Comparison of ENCODE assay signal across 23 cellular contexts in the genomic region with DNA sequence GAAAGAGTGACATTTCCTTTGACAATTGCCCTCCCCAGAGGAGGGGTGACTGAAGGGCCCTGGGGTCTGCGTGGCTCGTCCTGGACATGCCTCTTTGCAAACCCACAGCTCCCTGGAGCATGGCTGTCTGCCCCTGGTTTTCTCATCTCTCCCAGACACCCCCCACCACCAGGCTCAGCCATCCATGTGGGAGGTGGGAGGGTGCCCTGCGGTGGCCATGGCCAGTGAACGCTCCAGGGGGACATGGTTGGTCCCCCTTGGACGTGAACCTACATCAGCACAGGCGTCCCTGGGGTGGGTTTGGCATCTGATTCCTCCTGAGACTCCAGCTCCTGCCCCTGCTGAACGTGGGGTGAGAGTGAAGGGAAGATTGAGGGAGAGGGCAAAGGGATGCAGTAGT.
"Had no signal": no experiment of that assay in that cellular context is flagged by ENCODE, and none has a peak within 500 bp of the region (broad histone marks: within the 10 kb centered on the region; RNA-seq: fewer than 3 reads in every experiment).

No MANE protein-coding gene starts in this region.

- H3K27me3 Mint-ChIP-seq: stimulated activated naive CD8-positive, alpha-beta T cell treated with anti-CD3 and anti-CD28 coated beads, Interleukin-15, Interleukin-2, amounts not matched to agents 100 ng/mL and 50 ng/mL, for 24 hours had no signal

- H3K36me3 Mint-ChIP-seq: naive thymus-derived CD8-positive, alpha-beta T cell; stimulated activated naive B cell treated with anti-CD40 and anti-IgM and Interleukin-4, amounts not matched to agents 10 μg/mL and 1 μg/mL and 100 μg/mL, for 72 hours had no signal

- H3K27me3 ChIP-seq: colonic mucosa, heart left ventricle, hepatocyte, neutrophil, sigmoid colon, transverse colon, vagina had no signal

- H3K9me3 ChIP-seq: colonic mucosa, esophagus muscularis mucosa, gastroesophageal sphincter, heart left ventricle, left lung, neutrophil, prostate gland, sigmoid colon, suprapubic skin, transverse colon, vagina had no signal

- H3K4me3 ChIP-seq: colonic mucosa, esophagus muscularis mucosa, gastroesophageal sphincter, heart left ventricle, hepatocyte, left lung, prostate gland, sigmoid colon, suprapubic skin, transverse colon, vagina had no signal

- H3K36me3 ChIP-seq: colonic mucosa, esophagus muscularis mucosa, gastroesophageal sphincter, heart left ventricle, left lung, neutrophil, prostate gland, sigmoid colon, suprapubic skin, transverse colon, vagina had no signal

- ATAC-seq: foreskin keratinocyte; gastroesophageal sphincter; left cardiac atrium; left lung; naive thymus-derived CD8-positive, alpha-beta T cell; right cardiac atrium; stimulated activated naive B cell treated with anti-CD40 and anti-IgM and Interleukin-4, amounts not matched to agents 10 μg/mL and 1 μg/mL and 100 μg/mL, for 72 hours had no signal

- H3K4me1 Mint-ChIP-seq: naive thymus-derived CD8-positive, alpha-beta T cell; nephron progenitor cell had no signal

- H3K27ac Mint-ChIP-seq: dendritic cell treated with granulocyte-macrophage colony-stimulating factor and Interleukin-4, amounts not matched to agents 40 ng/mL and 50 ng/mL, for 4 days; naive thymus-derived CD8-positive, alpha-beta T cell; stimulated activated naive B cell treated with anti-CD40 and anti-IgM and Interleukin-4, amounts not matched to agents 10 μg/mL and 1 μg/mL and 100 μg/mL, for 72 hours; stimulated activated naive CD8-positive, alpha-beta T cell treated with anti-CD3 and anti-CD28 coated beads, Interleukin-15, Interleukin-2, amounts not matched to agents 100 ng/mL and 50 ng/mL, for 24 hours had no signal

- H3K4me1 ChIP-seq: colonic mucosa, esophagus muscularis mucosa, foreskin keratinocyte, gastroesophageal sphincter, left lung, parathyroid adenoma, prostate gland, sigmoid colon, suprapubic skin, transverse colon, vagina had no signal

- DNase-seq: colonic mucosa; effector memory CD4-positive, alpha-beta T cell; foreskin keratinocyte; heart left ventricle; left cardiac atrium; left lung; nephron progenitor cell; right cardiac atrium; stimulated activated CD4-positive, alpha-beta T cell treated with anti-CD3 and anti-CD28 coated beads, Interleukin-4, amount 100 ng/mL, for 4 hours; stimulated activated naive B cell treated with anti-CD40 and anti-IgM and Interleukin-4, amounts not matched to agents 10 μg/mL and 1 μg/mL and 100 μg/mL, for 72 hours; transverse colon had no signal

- H3K4me3 Mint-ChIP-seq: dendritic cell treated with granulocyte-macrophage colony-stimulating factor and Interleukin-4, amounts not matched to agents 40 ng/mL and 50 ng/mL, for 4 days; naive thymus-derived CD8-positive, alpha-beta T cell; nephron progenitor cell; stimulated activated naive B cell treated with anti-CD40 and anti-IgM and Interleukin-4, amounts not matched to agents 10 μg/mL and 1 μg/mL and 100 μg/mL, for 72 hours; stimulated activated naive CD8-positive, alpha-beta T cell treated with anti-CD3 and anti-CD28 coated beads, Interleukin-15, Interleukin-2, amounts not matched to agents 100 ng/mL and 50 ng/mL, for 24 hours had no signal

- H3K9me3 Mint-ChIP-seq: dendritic cell treated with granulocyte-macrophage colony-stimulating factor and Interleukin-4, amounts not matched to agents 40 ng/mL and 50 ng/mL, for 4 days; naive thymus-derived CD8-positive, alpha-beta T cell; stimulated activated naive B cell treated with anti-CD40 and anti-IgM and Interleukin-4, amounts not matched to agents 10 μg/mL and 1 μg/mL and 100 μg/mL, for 72 hours; stimulated activated naive CD8-positive, alpha-beta T cell treated with anti-CD3 and anti-CD28 coated beads, Interleukin-15, Interleukin-2, amounts not matched to agents 100 ng/mL and 50 ng/mL, for 24 hours had no signal

- H3K27ac ChIP-seq: colonic mucosa, esophagus muscularis mucosa, foreskin keratinocyte, gastroesophageal sphincter, heart left ventricle, hepatocyte, left lung, neutrophil, parathyroid adenoma, prostate gland, sigmoid colon, suprapubic skin, transverse colon, vagina had no signal
